1 cellular context compared by ENCODE assay signal in genomic region chr10:31149835-31150512, GRCh38.
TF ChIP-seq lines count a peak whose summit lies in the region.

No MANE protein-coding gene starts in this region.

TF ChIP-seq in WTC11, 78 proteins besides CTCF, POLR2A, EP300 and RAD21 (continued from another document):
- TF ChIP-seq NR3C1 (CRISPR knock-in tag; conservative IDR thresholded peaks at IDR 0.05; ENCODE audit: low read depth) (no peak), E2F4 (CRISPR knock-in tag; IDR thresholded peaks at IDR 0.05; ENCODE audit: borderline replicate concordance, low read depth) (no peak), ESRRA (CRISPR knock-in tag; IDR thresholded peaks at IDR 0.05; ENCODE audit: borderline replicate concordance) (no peak)
